In the genomic region with DNA sequence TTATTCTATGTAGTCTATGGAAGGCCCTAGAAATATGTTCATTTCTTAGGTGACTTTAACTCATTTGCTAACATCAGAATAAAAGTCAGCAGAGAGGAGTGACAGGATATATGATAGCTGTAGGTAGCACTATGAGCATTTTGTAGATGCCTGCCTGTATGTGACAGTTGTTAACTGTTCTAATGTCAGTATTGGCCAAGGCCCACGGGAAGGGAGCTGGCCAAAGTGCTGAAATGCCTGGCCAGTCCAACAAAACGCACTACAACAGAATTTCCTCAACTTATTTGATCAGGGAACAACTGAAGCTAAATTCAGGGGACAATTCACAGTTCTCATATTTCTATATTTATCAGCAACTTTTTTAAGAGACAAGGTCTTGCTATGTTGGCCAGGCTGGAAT, we compare ENCODE assay signal across 12 cellular contexts. TPM values are rescaled to one million over a fixed set of nuclear protein-coding genes. Genes with fewer than 3 reads are reported as not detected.
A peak's percentile ranks its signal among the peaks of the same experiment; 100 is the strongest.
DNase-seq lines count a peak whose midpoint lies in the region; ATAC-seq, FAIRE-seq and TF ChIP-seq lines count a peak whose summit lies in the region.
"Had no signal": no experiment of that assay in that cellular context is flagged by ENCODE, and none has a peak within 500 bp of the region (broad histone marks: within the 10 kb centered on the region; RNA-seq: fewer than 3 reads in every experiment).

No MANE protein-coding gene starts in this region.

- H3K36me3 ChIP-seq in adrenal gland (replicated peaks in 1 of 2) = no peaks in the 10 kb centered on the region
- H3K36me3 ChIP-seq in liver (ENCODE audit: control insufficient read depth in 4 of 4, insufficient read depth in 3 of 4, low read depth in 1 of 4, low read length in 3 of 4) = no peaks in the 10 kb centered on the region
- no peaks in the 10 kb centered on the region for H3K36me3 ChIP-seq in esophagus squamous epithelium

- H3K9ac ChIP-seq in liver (ENCODE audit: low read depth in 1 of 2, low read length in 2 of 2) = no peak overlapping the region

- peak; percentile 57 for DNase-seq in ELF-1 (ENCODE audit: low read depth, low spot score)
- peak; percentile 24 for DNase-seq in M059J (ENCODE audit: low read depth)
- peak in 4 of 7 donors; percentile 28 to 42 (median 35) for DNase-seq in adrenal gland
- no peak for DNase-seq in esophagus squamous epithelium (lab: John Stamatoyannopoulos, UW)
- DNase-seq in frontal cortex (ENCODE audit: low spot score in 2 of 2) = no peak
- no peak for DNase-seq in NCI-H2081 treated with DMSO at 0.1 percent for 48 hours (lab: John Stamatoyannopoulos, UW)
- DNase-seq: NCI-H1048 had no signal

- TF ChIP-seq RAD21 in liver (IDR thresholded peaks at IDR 0.05) = no peak

- H3K9me3 ChIP-seq in adrenal gland (replicated peaks in 1 of 3) = no peaks in the 10 kb centered on the region
- H3K9me3 ChIP-seq in liver (ENCODE audit: control insufficient read depth in 4 of 4, low read length in 3 of 4) = no peaks in the 10 kb centered on the region
- H3K9me3 ChIP-seq in esophagus squamous epithelium = no peaks in the 10 kb centered on the region

- TF ChIP-seq POLR2A in adrenal gland (IDR thresholded peaks at IDR 0.05) (no peak), esophagus squamous epithelium (IDR thresholded peaks at IDR 0.05) (no peak)

- WGBS in adrenal gland, 4 donors = 0 to 3% (median 1%) methylated on average over 2 of the region's 2 CpGs
- 4% methylated on average over 2 of the region's 2 CpGs for WGBS in liver
- WGBS in esophagus squamous epithelium, 2 donors = 0 to 8% methylated on average over 2 of the region's 2 CpGs

- H3K27me3 ChIP-seq in adrenal gland (peaks cover 6% of the 10 kb centered on the region), liver (ENCODE audit: control insufficient read depth in 4 of 4, insufficient read depth in 4 of 4, low read length in 3 of 4) (peaks cover 0 to 3% (median 0%) of the 10 kb centered on the region in 4 donors), esophagus squamous epithelium (peaks cover 0 to 12% (median 0%) of the 10 kb centered on the region in 4 donors)

- no peak for TF ChIP-seq CTCF in adrenal gland (IDR thresholded peaks at IDR 0.05)
- TF ChIP-seq CTCF in liver (IDR thresholded peaks at IDR 0.05; ENCODE audit: low read depth, low read length, missing input control) = no peak
- no peak for TF ChIP-seq CTCF in esophagus squamous epithelium (IDR thresholded peaks at IDR 0.05)

- ATAC-seq in GM19035 (IDR thresholded peaks at IDR 0.05; ENCODE audit: unreplicated experiment) = no peak

- intact Hi-C loops in adrenal gland (cut with DNase I) = no loop called here
- intact Hi-C loops in esophagus squamous epithelium (cut with DNase I) = no loop called here

- H3K4me1 ChIP-seq in adrenal gland (replicated peaks in 1 of 2) = no peaks in the 10 kb centered on the region
- no peaks in the 10 kb centered on the region for H3K4me1 ChIP-seq in liver (ENCODE audit: control insufficient read depth in 4 of 4, insufficient read depth in 4 of 4, low read length in 3 of 4)
- no peaks in the 10 kb centered on the region for H3K4me1 ChIP-seq in esophagus squamous epithelium

- no peak for FAIRE-seq in frontal cortex (lab: Jason Lieb, UNC)
- FAIRE-seq: H54, TTC549 had no signal

- H3K4me3 ChIP-seq in adrenal gland (no peak overlapping the region), liver (ENCODE audit: low read depth in 1 of 3, low read length in 3 of 3) (no peak overlapping the region), esophagus squamous epithelium (no peak overlapping the region)
- H3K4me3 ChIP-seq: coronary artery had no signal

- no peak overlapping the region for H3K27ac ChIP-seq in adrenal gland
- H3K27ac ChIP-seq in liver (ENCODE audit: low read depth in 1 of 2, low read length in 2 of 2) = no peak overlapping the region
- no peak overlapping the region for H3K27ac ChIP-seq in esophagus squamous epithelium
- H3K27ac ChIP-seq: coronary artery had no signal

TF ChIP-seq in liver, 16 proteins besides CTCF, POLR2A, EP300 and RAD21:
- no peak for TF ChIP-seq ATF3 (IDR thresholded peaks at IDR 0.05)
- TF ChIP-seq HNF4G (IDR thresholded peaks at IDR 0.05) = no peak
- TF ChIP-seq, protein P1, sequence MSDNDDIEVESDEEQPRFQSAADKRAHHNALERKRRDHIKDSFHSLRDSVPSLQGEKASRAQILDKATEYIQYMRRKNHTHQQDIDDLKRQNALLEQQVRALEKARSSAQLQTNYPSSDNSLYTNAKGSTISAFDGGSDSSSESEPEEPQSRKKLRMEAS (IDR thresholded peaks at IDR 0.05) = no peak
- TF ChIP-seq REST (IDR thresholded peaks at IDR 0.05) = peak; percentile 99

RNA-seq across cellular contexts. Expression of gene SV2C, which starts 20.8 kb away (rescaled TPM):
- total RNA-seq in M059J (2014; rRNA removed; shearing (Covaris generic)) = not detected in 2 replicates
- total RNA-seq in adrenal gland (under 1 TPM in 7 of 8 donors, not detected in 1; under 0.01 to 0.96 (median 0.19) TPM), liver (under 1 TPM in 1 of 2 donors, not detected in 1; under 0.01 TPM), esophagus squamous epithelium (under 1 TPM; under 0.01 to 0.26 (median 0.06) TPM), frontal cortex (2.9 TPM)
- polyA plus RNA-seq in adrenal gland (under 1 TPM; under 0.01 to 0.46 (median 0.07) TPM), liver (under 1 TPM; 0.03 to 0.04 TPM)

Comparison
In these comparisons a context has a peak if more than half of its experiments do, and no peak if none do; other contexts are left out.
1. DNase-seq: peak in ELF-1 (single experiment), M059J (single experiment) and adrenal gland (4 of 7); none in esophagus squamous epithelium (single experiment), frontal cortex (0 of 2) and NCI-H2081 treated with DMSO at 0.1 percent for 48 hours (single experiment).